8 cellular contexts compared by ENCODE assay signal in the genomic region with DNA sequence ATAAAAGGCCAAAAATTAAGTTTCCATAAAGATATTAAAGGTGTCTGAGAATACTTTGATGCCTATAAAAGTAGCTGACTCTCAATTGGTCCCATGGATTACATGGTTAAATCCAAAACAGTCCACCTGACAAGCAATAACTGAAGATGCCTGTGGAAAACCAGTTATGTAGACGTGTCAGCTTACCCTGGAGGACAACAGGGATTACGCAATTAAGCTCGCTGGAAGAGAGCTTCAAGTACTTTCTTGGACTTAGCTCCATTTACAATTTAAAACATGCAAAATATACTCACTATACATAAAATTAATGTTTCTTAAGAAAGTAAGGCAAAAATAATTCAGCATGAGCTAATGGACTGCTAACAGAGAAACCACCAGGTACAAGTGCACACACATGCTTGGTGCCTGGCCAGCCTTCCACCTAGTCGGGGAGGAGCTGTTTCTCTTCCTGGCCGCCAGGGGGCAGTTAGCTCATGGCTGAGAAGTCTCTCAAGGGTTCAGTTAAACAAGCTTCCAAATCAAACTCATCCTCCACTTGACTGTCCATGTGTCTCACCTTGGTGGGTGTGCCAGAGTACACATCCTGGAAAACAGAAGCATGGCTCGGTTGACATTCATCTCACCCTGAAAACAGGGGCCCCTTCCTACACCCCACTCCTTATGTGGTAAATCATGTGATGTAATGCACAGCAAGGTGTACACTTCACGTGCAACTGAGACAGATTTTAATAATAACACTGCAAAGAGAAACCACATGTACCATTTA. TPM values are rescaled to one million over a fixed set of nuclear protein-coding genes. Genes with fewer than 3 reads are reported as not detected.
DNase-seq lines count a peak whose midpoint lies in the region; ATAC-seq and TF ChIP-seq lines count a peak whose summit lies in the region.

No MANE protein-coding gene starts in this region.

- intact Hi-C loops in spleen (cut with DNase I; ENCODE audit: low total_unique reads): loop anchor here (5.0 kb wide), 1 partner anchor 34 kb away; no protein-coding TSS in a partner anchor

- H3K27me3 ChIP-seq in HAP-1 (ENCODE audit: low read depth) (no peaks in the 10 kb centered on the region), hepatocyte (no peaks in the 10 kb centered on the region), spleen (replicated peaks in 1 of 7) (no peaks in the 10 kb centered on the region)

- no peaks in the 10 kb centered on the region for H3K79me2 ChIP-seq in hepatocyte

- TF ChIP-seq POLR2A in spleen (IDR thresholded peaks at IDR 0.05): no peak

- H3K4me3 ChIP-seq in HAP-1: no peak overlapping the region
- H3K4me3 ChIP-seq in hepatocyte: no peak overlapping the region
- H3K4me3 ChIP-seq in spleen: no peak overlapping the region

- H3K36me3 ChIP-seq in HAP-1 (replicated peaks): peaks cover 74% of the 10 kb centered on the region
- H3K36me3 ChIP-seq in hepatocyte (replicated peaks; ENCODE audit: insufficient read depth, low read depth): no peaks in the 10 kb centered on the region
- H3K36me3 ChIP-seq in spleen: peaks cover 0 to 88% (median 72%) of the 10 kb centered on the region in 6 donors

- H3K9me2 ChIP-seq in hepatocyte (replicated peaks; ENCODE audit: insufficient read depth): no peaks in the 10 kb centered on the region

- H3K27ac ChIP-seq in hepatocyte: no peak overlapping the region
- H3K27ac ChIP-seq in spleen: peak overlapping the region in 2 of 8 donors; percentile 19 to 39

- in situ Hi-C loops in HAP-1 (cut with MboI; ENCODE audit: low sequenced_read_pairs): no loop called here

- H2AFZ ChIP-seq in hepatocyte: no peak overlapping the region

- H3K4me2 ChIP-seq in hepatocyte: no peak overlapping the region

- H3K9me3 ChIP-seq in HAP-1: no peaks in the 10 kb centered on the region
- H3K9me3 ChIP-seq in hepatocyte (ENCODE audit: low read depth): no peaks in the 10 kb centered on the region
- no peaks in the 10 kb centered on the region for H3K9me3 ChIP-seq in spleen

- WGBS in hepatocyte (ENCODE audit: low lambda C conversion rate, missing lambda C conversion rate): 55% methylated on average over 7 of the region's 7 CpGs
- 32 to 55% (median 39%) methylated on average over 7 of the region's 7 CpGs for WGBS in spleen, 5 donors

- no peaks in the 10 kb centered on the region for H4K20me1 ChIP-seq in hepatocyte (ENCODE audit: insufficient read depth, poor library complexity, severe bottlenecking)

- TF ChIP-seq CTCF in hepatocyte (IDR thresholded peaks at IDR 0.05; ENCODE audit: poor library complexity) (peak; percentile 86), spleen (IDR thresholded peaks at IDR 0.05 in 8 of 11, conservative IDR thresholded peaks at IDR 0.05 in 3 of 11) (peak; percentile 85 to 99 (median 94))

- no peak for ATAC-seq in HG03025 (IDR thresholded peaks at IDR 0.05; ENCODE audit: low FRiP score, unreplicated experiment)

- DNase-seq in DMS53 (lab: John Stamatoyannopoulos, UW) (peak; percentile 97), HAP-1 (ENCODE audit: low spot score in 2 of 2) (peak; percentile 69 to 80), NCI-H1694 (lab: John Stamatoyannopoulos, UW) (peak; percentile 45), T-helper 2 cell (peak; percentile 55 to 85 (median 64)), anterior cingulate cortex (lab: John Stamatoyannopoulos, UW) (peak in 31 of 58 donors; percentile 12 to 65 (median 30)), hepatocyte (ENCODE audit: low spot score) (peak; percentile 91), spleen (peak; percentile 94)

- H3K4me1 ChIP-seq in HAP-1 (no peaks in the 10 kb centered on the region), hepatocyte (ENCODE audit: insufficient read depth) (no peaks in the 10 kb centered on the region), spleen (peaks cover 0 to 11% (median 8%) of the 10 kb centered on the region in 6 donors)

RNA-seq across cellular contexts. Expression of a gene that starts 9.2 kb away (rescaled TPM):
- 4.7 and 5.2 TPM in 2 replicates for total RNA-seq in hepatocyte
- 6.8 and 10.8 TPM in 2 replicates for polyA plus RNA-seq in hepatocyte
- total RNA-seq in spleen: 1 to 10 TPM in 6 of 7 donors, under 1 TPM in 1; 0.60 to 4.3 (median 1.9) TPM
- 1 to 10 TPM; 1.2 to 2.7 (median 2.4) TPM for polyA plus RNA-seq in spleen

RNA-seq across cellular contexts. Expression of a gene that starts 18.8 kb away (rescaled TPM):
- total RNA-seq in hepatocyte: 48.2 and 82.5 TPM in 2 replicates
- polyA plus RNA-seq in hepatocyte: 81.8 and 84.0 TPM in 2 replicates
- 10 to 100 TPM; 29.0 to 52.0 (median 34.4) TPM for total RNA-seq in spleen
- polyA plus RNA-seq in spleen: 10 to 100 TPM; 24.0 to 41.9 (median 35.0) TPM

RNA-seq across cellular contexts. Expression of a gene that starts 27.8 kb away (rescaled TPM):
- 36.1 and 40.8 TPM in 2 replicates for total RNA-seq in hepatocyte
- polyA plus RNA-seq in hepatocyte: 57.8 and 59.4 TPM in 2 replicates
- total RNA-seq in spleen: 10 to 100 TPM; 24.2 to 51.0 (median 34.7) TPM
- polyA plus RNA-seq in spleen: 10 to 100 TPM; 17.2 to 32.7 (median 21.9) TPM

RNA-seq across cellular contexts. Expression of a gene that starts 28.0 kb away (rescaled TPM):
- total RNA-seq in hepatocyte: 9.3 and 10.5 TPM in 2 replicates
- polyA plus RNA-seq in hepatocyte: 14.8 and 16.7 TPM in 2 replicates
- 10 to 100 TPM; 33.3 to 84.4 (median 56.5) TPM for total RNA-seq in spleen
- 10 to 100 TPM; 49.7 to 56.6 (median 50.3) TPM for polyA plus RNA-seq in spleen

Comparison
In these comparisons a context has a peak if more than half of its experiments do, and no peak if none do; other contexts are left out.
1. DNase-seq: peak in every context shown above with its lines; median percentile 97 in DMS53; 94 in spleen; 91 in hepatocyte; 74 in HAP-1; 64 in T-helper 2 cell; 45 in NCI-H1694; 30 in anterior cingulate cortex.